18 cellular contexts compared by ENCODE assay signal in genomic region chr2:19119326-19120001, GRCh38.
A peak's percentile ranks its signal among the peaks of the same experiment; 100 is the strongest.
DNase-seq lines count a peak whose midpoint lies in the region; ATAC-seq, FAIRE-seq and TF ChIP-seq lines count a peak whose summit lies in the region.
"Had no signal": no experiment of that assay in that cellular context is flagged by ENCODE, and none has a peak within 500 bp of the region (broad histone marks: within the 10 kb centered on the region; RNA-seq: fewer than 3 reads in every experiment).

No MANE protein-coding gene starts in this region.

- H3K79me1 ChIP-seq in trophoblast cell (ENCODE audit: low read length): peaks cover 3% of the 10 kb centered on the region

- ATAC-seq in left colon: no peak

- H2AFZ ChIP-seq in mammary epithelial cell (ENCODE audit: low read depth, low read length): peak overlapping the region; percentile 25
- H2AFZ ChIP-seq in trophoblast cell (ENCODE audit: insufficient read depth, low read length, poor library complexity): no peak overlapping the region
- H2AFZ ChIP-seq: PC-9 had no signal

- dilution Hi-C loops in mammary epithelial cell (cut with HindIII; ENCODE audit: low sequenced_read_pairs): loop anchor here (5.0 kb wide), 1 partner anchor 108 kb away; no protein-coding TSS in a partner anchor

- CTCF ChIA-PET in mammary epithelial cell (lab: Charles Lee; ENCODE audit: low non-redundant PET): no interaction called here

- H3K9me3 Mint-ChIP-seq in activated T-helper 1 cell treated with anti-CD3 and anti-CD28 coated beads, Interleukin-12 subunit alpha, Interleukin-12 subunit beta, Interleukin-2, Interleukin-4 antibody, amounts not matched to agents 30 ng/mL and 10 ng/mL and 1 ng/mL, durations not matched to agents 14 hours and 24 hours and 36 hours: no peaks in the 10 kb centered on the region

- no peak overlapping the region for H4K8ac ChIP-seq in trophoblast cell (ENCODE audit: low read depth, low read length)

- H2BK120ac ChIP-seq in trophoblast cell (ENCODE audit: insufficient read depth, low read length, poor library complexity): no peak overlapping the region

- no peak overlapping the region for H3K4ac ChIP-seq in trophoblast cell (ENCODE audit: low read depth, low read length)

- H2AK5ac ChIP-seq in trophoblast cell (ENCODE audit: low read length): no peak overlapping the region

- H3K79me2 ChIP-seq in mammary epithelial cell (ENCODE audit: insufficient read depth, low read length) (no peaks in the 10 kb centered on the region), trophoblast cell (ENCODE audit: control insufficient read depth, insufficient read depth, low read length, poor library complexity) (no peaks in the 10 kb centered on the region)

- no peak overlapping the region for H2BK12ac ChIP-seq in trophoblast cell (ENCODE audit: low read length)

- H3K23ac ChIP-seq in trophoblast cell (ENCODE audit: low read length): no peak overlapping the region

- in situ Hi-C loops in mammary epithelial cell (cut with MboI; ENCODE audit: low sequenced_read_pairs in 2 of 2): no loop called here

- H3K9me3 ChIP-seq in mammary epithelial cell (replicated peaks; ENCODE audit: insufficient read depth, low read length) (peaks cover 13% of the 10 kb centered on the region), trophoblast cell (ENCODE audit: insufficient read depth, low read depth, low read length) (peaks cover 2% of the 10 kb centered on the region)

- H3K9ac ChIP-seq in mammary epithelial cell (ENCODE audit: insufficient read depth, low read length): no peak overlapping the region
- H3K9ac ChIP-seq in trophoblast cell (ENCODE audit: low read length): peak overlapping the region; percentile 45

- H3K4me1 ChIP-seq in mammary epithelial cell (ENCODE audit: insufficient read depth, low read length): peaks cover 62% of the 10 kb centered on the region
- H3K4me1 ChIP-seq in trophoblast cell (ENCODE audit: control insufficient read depth in 1 of 2, insufficient read depth in 2 of 2, low read length in 2 of 2): peaks cover 6 to 11% of the 10 kb centered on the region in 2 experiments

- intact Hi-C loops in mammary epithelial cell (cut with micrococcal nuclease): loop anchor here (5.0 to 10.0 kb wide), 6 partner anchors 47 to 367 kb away; partner anchors contain the start of gene OSR1
- intact Hi-C loops in activated T-helper 1 cell treated with anti-CD3 and anti-CD28 coated beads, Interleukin-12 subunit alpha, Interleukin-12 subunit beta, Interleukin-2, Interleukin-4 antibody, amounts not matched to agents 30 ng/mL and 10 ng/mL and 1 ng/mL, durations not matched to agents 14 hours and 24 hours and 36 hours (cut with micrococcal nuclease): no loop called here
- intact Hi-C loops in left colon (cut with DNase I, micrococcal nuclease): no loop called here

- H3K36me3 ChIP-seq in mammary epithelial cell (ENCODE audit: insufficient read depth, low read length) (no peaks in the 10 kb centered on the region), trophoblast cell (ENCODE audit: control insufficient read depth in 1 of 2, insufficient read depth in 2 of 2, low read length in 2 of 2) (no peaks in the 10 kb centered on the region)

- WGBS in mammary epithelial cell (ENCODE audit: low coverage, missing lambda C conversion rate): 30% methylated on average over 2 of the region's 3 CpGs
- no CpG with 5 or more reads among the region's 3 CpGs for WGBS in trophoblast cell (ENCODE audit: extremely low coverage, insufficient coverage, insufficient read length)

- FAIRE-seq in HTR-8/SVneo (lab: Jason Lieb, UNC): no peak

- H2BK5ac ChIP-seq in trophoblast cell (ENCODE audit: low read depth, low read length, poor library complexity): no peak overlapping the region

- H3K18ac ChIP-seq in trophoblast cell (ENCODE audit: low read length): no peak overlapping the region

- no peaks in the 10 kb centered on the region for H3K4me1 Mint-ChIP-seq in activated T-helper 1 cell treated with anti-CD3 and anti-CD28 coated beads, Interleukin-12 subunit alpha, Interleukin-12 subunit beta, Interleukin-2, Interleukin-4 antibody, amounts not matched to agents 30 ng/mL and 10 ng/mL and 1 ng/mL, durations not matched to agents 14 hours and 24 hours and 36 hours (ENCODE audit: low read depth)
- H3K4me1 Mint-ChIP-seq: CD14-positive monocyte had no signal

- no peak overlapping the region for H4K91ac ChIP-seq in trophoblast cell (ENCODE audit: low read depth, low read length)

- DNase-seq in C1 segment of cervical spinal cord (lab: John Stamatoyannopoulos, UW): peak in 12 of 14 donors; percentile 3 to 61 (median 48)
- DNase-seq in mammary epithelial cell: peak; percentile 5
- DNase-seq in inferior parietal cortex (ENCODE audit: extremely low spot score): peak; percentile 54
- no peak for DNase-seq in trophoblast cell
- no peak for DNase-seq in activated T-helper 1 cell treated with anti-CD3 and anti-CD28 coated beads, Interleukin-12 subunit alpha, Interleukin-12 subunit beta, Interleukin-2, Interleukin-4 antibody, amounts not matched to agents 30 ng/mL and 10 ng/mL and 1 ng/mL, durations not matched to agents 14 hours and 24 hours and 36 hours (ENCODE audit: low spot score)
- DNase-seq in left colon: no peak
- no peak for DNase-seq in cerebellar nuclear complex (lab: John Stamatoyannopoulos, UW)
- DNase-seq in HTR-8/SVneo (ENCODE audit: insufficient read length, low spot score): no peak
- DNase-seq: Calu3, DND-41, GDM1, GOT3, KBM-7, NCI-H1092 treated with DMSO at 0.1 percent for 48 hours, NCI-H1694, NCI-H748 treated with DMSO at 0.1 percent for 48 hours, PC-9 had no signal

- no peak overlapping the region for H4K12ac ChIP-seq in trophoblast cell (ENCODE audit: low read depth, low read length)

- no peak overlapping the region for H3K14ac ChIP-seq in trophoblast cell (ENCODE audit: low read length)

- TF ChIP-seq CTCF in mammary epithelial cell (conservative IDR thresholded peaks at IDR 0.05 in 1 of 2, IDR thresholded peaks at IDR 0.05 in 1 of 2; ENCODE audit: extremely low read depth in 1 of 2, insufficient read depth in 1 of 2, low read depth in 1 of 2, low read length in 2 of 2): no peak

- H3K27ac ChIP-seq in mammary epithelial cell (ENCODE audit: insufficient read depth, low read depth, low read length): peak overlapping the region; percentile 91
- no peak overlapping the region for H3K27ac ChIP-seq in trophoblast cell (ENCODE audit: low read depth, low read length)
- H3K27ac ChIP-seq: PC-9 had no signal

- H3K27me3 Mint-ChIP-seq in activated T-helper 1 cell treated with anti-CD3 and anti-CD28 coated beads, Interleukin-12 subunit alpha, Interleukin-12 subunit beta, Interleukin-2, Interleukin-4 antibody, amounts not matched to agents 30 ng/mL and 10 ng/mL and 1 ng/mL, durations not matched to agents 14 hours and 24 hours and 36 hours (ENCODE audit: insufficient read depth): peaks cover 3% of the 10 kb centered on the region

- H3K27me3 ChIP-seq in mammary epithelial cell (ENCODE audit: insufficient read depth, low read length): no peaks in the 10 kb centered on the region
- no peaks in the 10 kb centered on the region for H3K27me3 ChIP-seq in trophoblast cell (ENCODE audit: insufficient read depth, low read length)

- H4K20me1 ChIP-seq in mammary epithelial cell (ENCODE audit: insufficient read depth, low read length): no peaks in the 10 kb centered on the region

- no peak overlapping the region for H3K4me3 ChIP-seq in mammary epithelial cell (replicated peaks in 1 of 3; ENCODE audit: insufficient read depth in 1 of 3, low read depth in 2 of 3, low read length in 3 of 3)
- H3K4me3 ChIP-seq in trophoblast cell (ENCODE audit: low read depth, low read length): peak overlapping the region; percentile 26
- H3K4me3 ChIP-seq: PC-9 had no signal

- H3K4me3 Mint-ChIP-seq in activated T-helper 1 cell treated with anti-CD3 and anti-CD28 coated beads, Interleukin-12 subunit alpha, Interleukin-12 subunit beta, Interleukin-2, Interleukin-4 antibody, amounts not matched to agents 30 ng/mL and 10 ng/mL and 1 ng/mL, durations not matched to agents 14 hours and 24 hours and 36 hours: no peak overlapping the region
- H3K4me3 Mint-ChIP-seq: CD14-positive monocyte had no signal

- H3K36me3 Mint-ChIP-seq in activated T-helper 1 cell treated with anti-CD3 and anti-CD28 coated beads, Interleukin-12 subunit alpha, Interleukin-12 subunit beta, Interleukin-2, Interleukin-4 antibody, amounts not matched to agents 30 ng/mL and 10 ng/mL and 1 ng/mL, durations not matched to agents 14 hours and 24 hours and 36 hours (ENCODE audit: low read depth): no peaks in the 10 kb centered on the region
- H3K36me3 Mint-ChIP-seq: CD14-positive monocyte had no signal

- no TSS peak for BruUV-seq in mammary epithelial cell (replicated peaks; lab: Mats Ljungman, UMichigan)

- H3K27ac Mint-ChIP-seq in activated T-helper 1 cell treated with anti-CD3 and anti-CD28 coated beads, Interleukin-12 subunit alpha, Interleukin-12 subunit beta, Interleukin-2, Interleukin-4 antibody, amounts not matched to agents 30 ng/mL and 10 ng/mL and 1 ng/mL, durations not matched to agents 14 hours and 24 hours and 36 hours: no peak overlapping the region
- H3K27ac Mint-ChIP-seq: CD14-positive monocyte had no signal

- no peak overlapping the region for H3K4me2 ChIP-seq in mammary epithelial cell (ENCODE audit: insufficient read depth, low read depth, low read length)
- no peak overlapping the region for H3K4me2 ChIP-seq in trophoblast cell (ENCODE audit: low read length)
- H3K4me2 ChIP-seq: PC-9 had no signal

Comparison
In these comparisons a context has a peak if more than half of its experiments do, and no peak if none do; other contexts are left out.
1. DNase-seq: peak in C1 segment of cervical spinal cord (12 of 14), mammary epithelial cell (single experiment) and inferior parietal cortex (single experiment); none in trophoblast cell (0 of 2), activated T-helper 1 cell treated with anti-CD3 and anti-CD28 coated beads, Interleukin-12 subunit alpha, Interleukin-12 subunit beta, Interleukin-2, Interleukin-4 antibody, amounts not matched to agents 30 ng/mL and 10 ng/mL and 1 ng/mL, durations not matched to agents 14 hours and 24 hours and 36 hours (single experiment), left colon (0 of 2), cerebellar nuclear complex (0 of 2) and HTR-8/SVneo (single experiment).